2 cellular contexts compared by ENCODE assay signal in genomic region chr11:61186504-61186903, GRCh38.
TF ChIP-seq lines count a peak whose summit lies in the region.

No MANE protein-coding gene starts in this region.

TF ChIP-seq in GM23338, 12 proteins besides CTCF, POLR2A, EP300 and RAD21:
- no peak for TF ChIP-seq STAT1 (IDR thresholded peaks at IDR 0.05; ENCODE audit: unreplicated experiment)
- no peak for TF ChIP-seq NANOG (IDR thresholded peaks at IDR 0.05; ENCODE audit: borderline replicate concordance)
- TF ChIP-seq EZH2phosphoT487 (IDR thresholded peaks at IDR 0.05; ENCODE audit: unreplicated experiment) = no peak
- TF ChIP-seq JUNB (IDR thresholded peaks at IDR 0.05; ENCODE audit: unreplicated experiment) = no peak
- no peak for TF ChIP-seq ZNF114 (CRISPR knock-in tag; IDR thresholded peaks at IDR 0.05)
- no peak for TF ChIP-seq EZH2 (IDR thresholded peaks at IDR 0.05; ENCODE audit: low read depth, unreplicated experiment)
- no peak for TF ChIP-seq REST (IDR thresholded peaks at IDR 0.05; ENCODE audit: unreplicated experiment)
- no peak for TF ChIP-seq ZNF462 (CRISPR knock-in tag; IDR thresholded peaks at IDR 0.05)
- TF ChIP-seq ETS1 (IDR thresholded peaks at IDR 0.05) = no peak
- no peak for TF ChIP-seq POLR2AphosphoS5 (IDR thresholded peaks at IDR 0.05; ENCODE audit: low read depth)
- TF ChIP-seq ZNF331 (CRISPR knock-in tag; IDR thresholded peaks at IDR 0.05; ENCODE audit: low read depth) = no peak
- TF ChIP-seq CREB1 (CRISPR knock-in tag; IDR thresholded peaks at IDR 0.05; ENCODE audit: low read depth) = no peak

TF ChIP-seq in GM12878, 131 proteins besides CTCF, POLR2A, EP300 and RAD21:
- peak; percentile 56; the same call in 1 of the 2 replicates for TF ChIP-seq RAD51 (IDR thresholded peaks at IDR 0.05)
- no peak for TF ChIP-seq FOXK2 (IDR thresholded peaks at IDR 0.05)
- no peak for TF ChIP-seq YBX1 (IDR thresholded peaks at IDR 0.05)
- TF ChIP-seq BMI1 (IDR thresholded peaks at IDR 0.05; ENCODE audit: borderline replicate concordance) = no peak
- peak in 1 of 2 experiments; percentile 21; a peak in 1 of 4 replicates for TF ChIP-seq BHLHE40 (IDR thresholded peaks at IDR 0.05; ENCODE audit: borderline replicate concordance in 1 of 2, low read depth in 2 of 2, low read length in 1 of 2)
- no peak for TF ChIP-seq NR2F1 (conservative IDR thresholded peaks at IDR 0.05)
